Comparison of ENCODE assay signal across 9 cellular contexts in the genomic region with DNA sequence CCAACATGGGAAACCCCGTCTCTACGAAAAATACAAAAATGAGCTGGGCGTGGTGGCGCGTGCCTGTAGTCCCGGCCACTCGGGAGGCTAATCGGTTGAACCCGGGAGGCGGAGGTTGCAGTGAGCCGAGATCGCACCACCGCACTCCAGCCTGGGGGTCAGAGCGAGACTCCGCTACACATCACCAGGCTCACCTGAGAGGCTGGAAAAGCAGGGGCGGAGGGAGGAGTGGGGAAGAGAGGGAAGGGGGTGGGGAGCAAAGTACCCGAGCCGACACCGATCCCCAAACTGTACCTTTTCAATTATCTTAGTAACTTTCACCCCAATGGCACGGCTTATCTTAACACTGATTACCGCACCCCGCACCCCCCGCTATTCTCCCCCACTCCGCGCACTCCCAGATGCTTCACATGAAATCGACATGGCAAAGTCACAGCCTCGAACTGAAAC. TPM values are rescaled to one million over a fixed set of nuclear protein-coding genes. Genes with fewer than 3 reads are reported as not detected.
DNase-seq lines count a peak whose midpoint lies in the region; ATAC-seq and TF ChIP-seq lines count a peak whose summit lies in the region.
"Had no signal": no experiment of that assay in that cellular context is flagged by ENCODE, and none has a peak within 500 bp of the region (broad histone marks: within the 10 kb centered on the region; RNA-seq: fewer than 3 reads in every experiment).

No MANE protein-coding gene starts in this region.

- peak overlapping the region; percentile 24 for H3K4me2 ChIP-seq in mesenchymal stem cell (ENCODE audit: low read length, poor library complexity, severe bottlenecking)

- H3K9me3 ChIP-seq in mesenchymal stem cell (ENCODE audit: control insufficient read depth, low read length) (no peaks in the 10 kb centered on the region), uterus (no peaks in the 10 kb centered on the region)

- H3K36me3 ChIP-seq in mesenchymal stem cell (ENCODE audit: control insufficient read depth in 1 of 2, insufficient read depth in 2 of 2, low read depth in 1 of 2, low read length in 2 of 2) = no peaks in the 10 kb centered on the region
- no peaks in the 10 kb centered on the region for H3K36me3 ChIP-seq in uterus

- no peak overlapping the region for H2AK5ac ChIP-seq in mesenchymal stem cell (ENCODE audit: low read length, severe bottlenecking)

- H3K4me3 ChIP-seq in cardiac fibroblast (replicated peaks in 1 of 2; ENCODE audit: low read depth in 2 of 2, low read length in 2 of 2) = peak overlapping the region; percentile 51 to 54
- H3K4me3 ChIP-seq in mesenchymal stem cell (ENCODE audit: insufficient read depth in 1 of 2, low read depth in 1 of 2, low read length in 2 of 2) = peak overlapping the region; percentile 11 to 76
- peak overlapping the region; percentile 30 to 42 for H3K4me3 ChIP-seq in uterus

- no peak for TF ChIP-seq POLR2A in uterus (IDR thresholded peaks at IDR 0.05)

- H3K36me3 Mint-ChIP-seq in activated naive CD4-positive, alpha-beta T cell treated with anti-CD3 and anti-CD28 coated beads, Interleukin-2, amount 50 U/mL, for 24 hours = no peaks in the 10 kb centered on the region

- H2BK120ac ChIP-seq in mesenchymal stem cell (ENCODE audit: low read depth, low read length) = no peak overlapping the region

- H3K4me1 ChIP-seq in mesenchymal stem cell (ENCODE audit: control insufficient read depth, insufficient read depth, low read depth, low read length) (peaks cover 5% of the 10 kb centered on the region), uterus (no peaks in the 10 kb centered on the region)

- no peaks in the 10 kb centered on the region for H3K79me1 ChIP-seq in mesenchymal stem cell (replicated peaks; ENCODE audit: low read length, poor library complexity, severe bottlenecking)

- no peak overlapping the region for H3K27ac Mint-ChIP-seq in activated naive CD4-positive, alpha-beta T cell treated with anti-CD3 and anti-CD28 coated beads, Interleukin-2, amount 50 U/mL, for 24 hours

- no peak overlapping the region for H3K14ac ChIP-seq in mesenchymal stem cell (ENCODE audit: low read length in 2 of 2)

- peaks cover 34% of the 10 kb centered on the region for H3K27me3 Mint-ChIP-seq in activated naive CD4-positive, alpha-beta T cell treated with anti-CD3 and anti-CD28 coated beads, Interleukin-2, amount 50 U/mL, for 24 hours

- peak overlapping the region; percentile 87 for H4K8ac ChIP-seq in mesenchymal stem cell (ENCODE audit: low read length)

- no peaks in the 10 kb centered on the region for H3K9me3 Mint-ChIP-seq in activated naive CD4-positive, alpha-beta T cell treated with anti-CD3 and anti-CD28 coated beads, Interleukin-2, amount 50 U/mL, for 24 hours

- H2BK12ac ChIP-seq in mesenchymal stem cell (ENCODE audit: low read length in 2 of 2) = peak overlapping the region; percentile 14 to 45

- no peak for DNase-seq in activated naive CD4-positive, alpha-beta T cell treated with anti-CD3 and anti-CD28 coated beads, Interleukin-2, amount 50 U/mL, for 16 hours
- DNase-seq in cardiac fibroblast (ENCODE audit: low read depth in 2 of 2) (no peak), mesenchymal stem cell (no peak), uterus (peak in 1 of 2 donors; percentile 43), NCI-H1105 (lab: John Stamatoyannopoulos, UW) (no peak), NCI-H2029 (lab: John Stamatoyannopoulos, UW) (no peak)
- DNase-seq: cerebellar nuclear complex had no signal

- H3K23ac ChIP-seq in mesenchymal stem cell (ENCODE audit: low read length in 2 of 2) = no peak overlapping the region

- H4K91ac ChIP-seq in mesenchymal stem cell (ENCODE audit: low read length) = no peak overlapping the region

- H3K27ac ChIP-seq in mesenchymal stem cell (ENCODE audit: low read length, poor library complexity, severe bottlenecking) (no peak overlapping the region), uterus (peak overlapping the region; percentile 64 to 91)

- no peak for TF ChIP-seq CTCF in cardiac fibroblast (IDR thresholded peaks at IDR 0.05; ENCODE audit: low read depth, low read length)
- TF ChIP-seq CTCF in uterus (IDR thresholded peaks at IDR 0.05) = no peak

- peaks cover 16 to 18% of the 10 kb centered on the region in 2 experiments for H3K27me3 ChIP-seq in mesenchymal stem cell (ENCODE audit: control insufficient read depth in 1 of 2, insufficient read depth in 1 of 2, low read length in 2 of 2)
- H3K27me3 ChIP-seq in uterus = no peaks in the 10 kb centered on the region

- H2BK15ac ChIP-seq in mesenchymal stem cell (ENCODE audit: low read depth, poor library complexity, severe bottlenecking) = no peak overlapping the region

- no peak for ATAC-seq in HG03469 (IDR thresholded peaks at IDR 0.05; ENCODE audit: unreplicated experiment)

- peak overlapping the region in 1 of 2 experiments; percentile 40 for H3K4ac ChIP-seq in mesenchymal stem cell (ENCODE audit: low read depth in 1 of 2, low read length in 2 of 2)

- intact Hi-C loops in uterus (cut with DNase I; ENCODE audit: low total_unique reads) = no loop called here

- H3K4me3 Mint-ChIP-seq in activated naive CD4-positive, alpha-beta T cell treated with anti-CD3 and anti-CD28 coated beads, Interleukin-2, amount 50 U/mL, for 24 hours = peak overlapping the region; percentile 76

- H2AFZ ChIP-seq in mesenchymal stem cell (ENCODE audit: low read depth, low read length) = no peak overlapping the region

- peaks cover 4% of the 10 kb centered on the region for H3K4me1 Mint-ChIP-seq in activated naive CD4-positive, alpha-beta T cell treated with anti-CD3 and anti-CD28 coated beads, Interleukin-2, amount 50 U/mL, for 24 hours

- H3K9ac ChIP-seq in mesenchymal stem cell (ENCODE audit: low read length) = peak overlapping the region; percentile 85

- H2BK5ac ChIP-seq in mesenchymal stem cell (ENCODE audit: low read depth, low read length, poor library complexity, severe bottlenecking) = no peak overlapping the region

- WGBS in mesenchymal stem cell = 54% methylated on average over 23 of the region's 27 CpGs

- H3K18ac ChIP-seq in mesenchymal stem cell (ENCODE audit: low read depth in 1 of 2, low read length in 2 of 2) = peak overlapping the region in 1 of 2 experiments; percentile 30

RNA-seq across cellular contexts. Expression of a gene that starts 46.4 kb away (rescaled TPM):
- polyA plus RNA-seq in mesenchymal stem cell (2013, experiment 1 of 2) = 6.0 TPM
- 5.7 TPM for polyA plus RNA-seq in mesenchymal stem cell (2013, experiment 2 of 2)
- 10 to 100 TPM in 3 of 4 donors, 1 to 10 TPM in 1; 6.4 to 44.6 (median 36.4) TPM for total RNA-seq in uterus

RNA-seq across cellular contexts. Expression of a gene that starts 50.9 kb away (rescaled TPM):
- not detected for polyA plus RNA-seq in mesenchymal stem cell (2013, experiment 1 of 2)
- polyA plus RNA-seq in mesenchymal stem cell (2013, experiment 2 of 2) = not detected
- under 1 TPM in 1 of 4 donors, not detected in 3; 0.40 TPM for total RNA-seq in uterus
